Comparison of ENCODE assay signal across 8 cellular contexts in genomic region chr9:111937781-111938426, GRCh38. TPM values are rescaled to one million over a fixed set of nuclear protein-coding genes. Genes with fewer than 3 reads are reported as not detected.
A peak's percentile ranks its signal among the peaks of the same experiment; 100 is the strongest.
DNase-seq lines count a peak whose midpoint lies in the region; ATAC-seq and TF ChIP-seq lines count a peak whose summit lies in the region.

No MANE protein-coding gene starts in this region.

- no peak for TF ChIP-seq CTCF in Loucy (conservative IDR thresholded peaks at IDR 0.05; ENCODE audit: low read length)
- TF ChIP-seq CTCF in suprapubic skin (IDR thresholded peaks at IDR 0.05), result no peak

- peak overlapping the region; percentile 88 for H3K27ac Mint-ChIP-seq in activated T-helper 1 cell treated with anti-CD3 and anti-CD28 coated beads, Interleukin-12 subunit alpha, Interleukin-12 subunit beta, Interleukin-2, Interleukin-4 antibody, amounts not matched to agents 30 ng/mL and 10 ng/mL and 1 ng/mL, durations not matched to agents 14 hours and 24 hours and 36 hours

- no peaks in the 10 kb centered on the region for H4K20me1 ChIP-seq in Loucy (ENCODE audit: insufficient read depth, low read length, poor library complexity, severe bottlenecking)

- DNase-seq in NOMO-1 treated with DMSO at 0.1 percent for 48 hours (lab: John Stamatoyannopoulos, UW; ENCODE audit: unreplicated experiment) (peak; percentile 38), NOMO-1 treated with dmso at 0.1 percent for 144 hours (lab: John Stamatoyannopoulos, UW; ENCODE audit: unreplicated experiment) (no peak), left colon (peak; percentile 34 to 54), suprapubic skin (ENCODE audit: low spot score in 2 of 2) (no peak), NCI-H2227 (lab: John Stamatoyannopoulos, UW; ENCODE audit: unreplicated experiment) (no peak)
- DNase-seq in activated T-helper 1 cell treated with anti-CD3 and anti-CD28 coated beads, Interleukin-12 subunit alpha, Interleukin-12 subunit beta, Interleukin-2, Interleukin-4 antibody, amounts not matched to agents 30 ng/mL and 10 ng/mL and 1 ng/mL, durations not matched to agents 14 hours and 24 hours and 36 hours (ENCODE audit: low spot score), result peak; percentile 28
- peak; percentile 33 for DNase-seq in stimulated activated CD8-positive, alpha-beta memory T cell treated with anti-CD3 and anti-CD28 coated beads, Interleukin-7, amount 100 ng/mL, for 24 hours (ENCODE audit: low read depth)

- TF ChIP-seq EP300 in suprapubic skin (IDR thresholded peaks at IDR 0.05), result no peak

- peaks cover 24% of the 10 kb centered on the region; the same call in 1 of the 2 replicates for H3K36me3 ChIP-seq in Loucy (ENCODE audit: insufficient read depth, low read length)
- peaks cover 13% of the 10 kb centered on the region for H3K36me3 ChIP-seq in suprapubic skin

- H3K36me3 Mint-ChIP-seq in activated T-helper 1 cell treated with anti-CD3 and anti-CD28 coated beads, Interleukin-12 subunit alpha, Interleukin-12 subunit beta, Interleukin-2, Interleukin-4 antibody, amounts not matched to agents 30 ng/mL and 10 ng/mL and 1 ng/mL, durations not matched to agents 14 hours and 24 hours and 36 hours (ENCODE audit: low read depth), result peaks cover 38% of the 10 kb centered on the region

- H3K4me3 Mint-ChIP-seq in activated T-helper 1 cell treated with anti-CD3 and anti-CD28 coated beads, Interleukin-12 subunit alpha, Interleukin-12 subunit beta, Interleukin-2, Interleukin-4 antibody, amounts not matched to agents 30 ng/mL and 10 ng/mL and 1 ng/mL, durations not matched to agents 14 hours and 24 hours and 36 hours, result peak overlapping the region; percentile 63

- ATAC-seq in left colon, result peak; percentile 60

- H3K4me2 ChIP-seq in Loucy (ENCODE audit: low read depth, low read length, poor library complexity, severe bottlenecking), result peak overlapping the region; percentile 47

- H3K9me3 ChIP-seq in Loucy (ENCODE audit: insufficient read depth, low read depth, low read length), result no peaks in the 10 kb centered on the region
- no peaks in the 10 kb centered on the region for H3K9me3 ChIP-seq in suprapubic skin

- H3K79me2 ChIP-seq in Loucy (ENCODE audit: insufficient read depth, low read length), result no peaks in the 10 kb centered on the region

- TF ChIP-seq POLR2A in suprapubic skin (IDR thresholded peaks at IDR 0.05), result no peak

- no peaks in the 10 kb centered on the region for H3K27me3 Mint-ChIP-seq in activated T-helper 1 cell treated with anti-CD3 and anti-CD28 coated beads, Interleukin-12 subunit alpha, Interleukin-12 subunit beta, Interleukin-2, Interleukin-4 antibody, amounts not matched to agents 30 ng/mL and 10 ng/mL and 1 ng/mL, durations not matched to agents 14 hours and 24 hours and 36 hours (ENCODE audit: insufficient read depth)

- H2AFZ ChIP-seq in Loucy (ENCODE audit: low read length), result no peak overlapping the region; the same call in 1 of the 2 replicates

- WGBS in suprapubic skin, result 28% methylated on average over 12 of the region's 12 CpGs

- intact Hi-C loops in activated T-helper 1 cell treated with anti-CD3 and anti-CD28 coated beads, Interleukin-12 subunit alpha, Interleukin-12 subunit beta, Interleukin-2, Interleukin-4 antibody, amounts not matched to agents 30 ng/mL and 10 ng/mL and 1 ng/mL, durations not matched to agents 14 hours and 24 hours and 36 hours (cut with micrococcal nuclease), result loop anchor here (1.0 kb wide), 5 partner anchors 22 to 99 kb away; no protein-coding TSS in a partner anchor
- intact Hi-C loops in left colon (cut with DNase I, micrococcal nuclease), result no loop called here

- peaks cover 13% of the 10 kb centered on the region for H3K4me1 ChIP-seq in Loucy (ENCODE audit: insufficient read depth, low read length, poor library complexity, severe bottlenecking)
- H3K4me1 ChIP-seq in suprapubic skin, result peaks cover 25% of the 10 kb centered on the region

- H3K4me3 ChIP-seq in Loucy (ENCODE audit: low read length, poor library complexity, severe bottlenecking) (no peak overlapping the region), suprapubic skin (no peak overlapping the region)

- H3K27me3 ChIP-seq in Loucy (ENCODE audit: insufficient read depth, low read length, poor library complexity, severe bottlenecking) (no peaks in the 10 kb centered on the region), suprapubic skin (no peaks in the 10 kb centered on the region)

- H3K9me3 Mint-ChIP-seq in activated T-helper 1 cell treated with anti-CD3 and anti-CD28 coated beads, Interleukin-12 subunit alpha, Interleukin-12 subunit beta, Interleukin-2, Interleukin-4 antibody, amounts not matched to agents 30 ng/mL and 10 ng/mL and 1 ng/mL, durations not matched to agents 14 hours and 24 hours and 36 hours, result peaks cover 8% of the 10 kb centered on the region

- H3F3A ChIP-seq in Loucy (ENCODE audit: low read depth), result no peaks in the 10 kb centered on the region

- H3K9me2 ChIP-seq in Loucy (replicated peaks; ENCODE audit: low read depth, low read length), result no peaks in the 10 kb centered on the region

- peaks cover 31% of the 10 kb centered on the region for H3K4me1 Mint-ChIP-seq in activated T-helper 1 cell treated with anti-CD3 and anti-CD28 coated beads, Interleukin-12 subunit alpha, Interleukin-12 subunit beta, Interleukin-2, Interleukin-4 antibody, amounts not matched to agents 30 ng/mL and 10 ng/mL and 1 ng/mL, durations not matched to agents 14 hours and 24 hours and 36 hours (ENCODE audit: low read depth)

- no peak overlapping the region for H3K27ac ChIP-seq in suprapubic skin

- no peak overlapping the region for H3K9ac ChIP-seq in Loucy (ENCODE audit: low read depth, low read length, poor library complexity, severe bottlenecking)

RNA-seq across cellular contexts. Expression of gene UGCG, which starts 41.3 kb away (rescaled TPM):
- 22.6 and 22.9 TPM in 2 replicates for total RNA-seq in activated T-helper 1 cell treated with anti-CD3 and anti-CD28 coated beads, Interleukin-12 subunit alpha, Interleukin-12 subunit beta, Interleukin-2, Interleukin-4 antibody, amounts not matched to agents 30 ng/mL and 10 ng/mL and 1 ng/mL, durations not matched to agents 14 hours and 24 hours and 36 hours
- total RNA-seq in left colon, result 10 to 100 TPM; 32.3 to 49.2 TPM
- total RNA-seq in suprapubic skin, result 100 to 1,000 TPM in 2 of 4 donors, 10 to 100 TPM in 2; 50.0 to 134 (median 99.8) TPM

Comparison
In these comparisons a context has a peak if more than half of its experiments do, and no peak if none do; other contexts are left out.
1. DNase-seq: peak in NOMO-1 treated with DMSO at 0.1 percent for 48 hours (single experiment), activated T-helper 1 cell treated with anti-CD3 and anti-CD28 coated beads, Interleukin-12 subunit alpha, Interleukin-12 subunit beta, Interleukin-2, Interleukin-4 antibody, amounts not matched to agents 30 ng/mL and 10 ng/mL and 1 ng/mL, durations not matched to agents 14 hours and 24 hours and 36 hours (single experiment), left colon (2 of 2) and stimulated activated CD8-positive, alpha-beta memory T cell treated with anti-CD3 and anti-CD28 coated beads, Interleukin-7, amount 100 ng/mL, for 24 hours (single experiment); none in NOMO-1 treated with dmso at 0.1 percent for 144 hours (single experiment), suprapubic skin (0 of 2) and NCI-H2227 (single experiment).